In genomic region chr10:122298598-122299301, GRCh38 we compare ENCODE assay signal across 8 cellular contexts. TPM values are rescaled to one million over a fixed set of nuclear protein-coding genes. Genes with fewer than 3 reads are reported as not detected.
DNase-seq lines count a peak whose midpoint lies in the region; ATAC-seq lines count a peak whose summit lies in the region.

No MANE protein-coding gene starts in this region.

- CTCF ChIA-PET in activated CD8-positive, alpha-beta T cell treated with anti-CD3 and anti-CD28 coated beads, Interleukin-2, amount 10 ng/mL, durations not matched to agents 7 days and 5 days (lab: Charles Lee), result interaction anchor here (0.6 to 4.7 kb wide), 30 partner anchors 9 to 266 kb away, joined by 3 to 77 read pairs (median 3); partner anchors contain the start of gene PLEKHA1

- no peaks in the 10 kb centered on the region for H3K36me3 ChIP-seq in effector memory CD4-positive, alpha-beta T cell (ENCODE audit: control insufficient read depth, insufficient read depth, low read length)

- no peaks in the 10 kb centered on the region for H3K36me3 Mint-ChIP-seq in activated CD8-positive, alpha-beta T cell treated with anti-CD3 and anti-CD28 coated beads, Interleukin-2, amount 10 ng/mL, durations not matched to agents 7 days and 5 days (ENCODE audit: low read depth)
- no peaks in the 10 kb centered on the region for H3K36me3 Mint-ChIP-seq in memory B cell

- no peaks in the 10 kb centered on the region for H3K9me3 Mint-ChIP-seq in activated CD8-positive, alpha-beta T cell treated with anti-CD3 and anti-CD28 coated beads, Interleukin-2, amount 10 ng/mL, durations not matched to agents 7 days and 5 days (ENCODE audit: insufficient read depth)
- H3K9me3 Mint-ChIP-seq in memory B cell, result no peaks in the 10 kb centered on the region

- no peak overlapping the region for H3K4me3 ChIP-seq in effector memory CD4-positive, alpha-beta T cell (ENCODE audit: insufficient read depth, low read depth, low read length, poor library complexity, severe bottlenecking)

- intact Hi-C loops in Right ventricle myocardium inferior (cut with DNase I) (loop anchor here (1.0 to 5.0 kb wide), 3 partner anchors 44 to 404 kb away; no protein-coding TSS in a partner anchor), cardiac septum (cut with DNase I) (loop anchor here (1.0 to 5.0 kb wide), 4 partner anchors 44 to 404 kb away; no protein-coding TSS in a partner anchor)

- no peaks in the 10 kb centered on the region for H3K27me3 ChIP-seq in effector memory CD4-positive, alpha-beta T cell (replicated peaks; ENCODE audit: control insufficient read depth, insufficient read depth, low read length, poor library complexity, severe bottlenecking)

- POLR2A ChIA-PET in activated CD8-positive, alpha-beta T cell treated with anti-CD3 and anti-CD28 coated beads, Interleukin-2, amount 10 ng/mL, durations not matched to agents 7 days and 5 days (lab: Charles Lee), result no interaction called here

- H3K27ac ChIP-seq in effector memory CD4-positive, alpha-beta T cell (ENCODE audit: insufficient read depth, low read length, poor library complexity, severe bottlenecking), result no peak overlapping the region

- H3K4me1 Mint-ChIP-seq in activated CD8-positive, alpha-beta T cell treated with anti-CD3 and anti-CD28 coated beads, Interleukin-2, amount 10 ng/mL, durations not matched to agents 7 days and 5 days (ENCODE audit: low read depth), result peaks cover 24% of the 10 kb centered on the region
- peaks cover 2% of the 10 kb centered on the region for H3K4me1 Mint-ChIP-seq in memory B cell

- ATAC-seq in Right ventricle myocardium inferior (peak; percentile 86), HG03354 (IDR thresholded peaks at IDR 0.05; ENCODE audit: poor library complexity, severe bottlenecking, unreplicated experiment) (peak; percentile 82), memory B cell (ENCODE audit: low read depth) (peak; percentile 71)
- ATAC-seq in activated CD8-positive, alpha-beta T cell treated with anti-CD3 and anti-CD28 coated beads, Interleukin-2, amount 10 ng/mL, durations not matched to agents 7 days and 5 days, result peak; percentile 84

- H3K27ac Mint-ChIP-seq in activated CD8-positive, alpha-beta T cell treated with anti-CD3 and anti-CD28 coated beads, Interleukin-2, amount 10 ng/mL, durations not matched to agents 7 days and 5 days, result no peak overlapping the region
- no peak overlapping the region for H3K27ac Mint-ChIP-seq in memory B cell

- H3K4me1 ChIP-seq in effector memory CD4-positive, alpha-beta T cell (ENCODE audit: control insufficient read depth, insufficient read depth, low read length, poor library complexity, severe bottlenecking), result no peaks in the 10 kb centered on the region

- DNase-seq in Right ventricle myocardium inferior (ENCODE audit: missing footprints), result peak; percentile 71
- no peak for DNase-seq in cardiac septum (ENCODE audit: low spot score)
- DNase-seq in NCI-H748 treated with DMSO at 0.1 percent for 48 hours (lab: John Stamatoyannopoulos, UW), result peak; percentile 36
- DNase-seq in activated CD8-positive, alpha-beta T cell treated with anti-CD3 and anti-CD28 coated beads, Interleukin-2, amount 10 ng/mL, durations not matched to agents 7 days and 5 days, result peak; percentile 74
- peak; percentile 27 to 43 (median 32) for DNase-seq in effector memory CD4-positive, alpha-beta T cell
- peak; percentile 26 to 57 for DNase-seq in memory B cell (ENCODE audit: low spot score in 2 of 2)
- peak; percentile 21 for DNase-seq in stimulated activated CD8-positive, alpha-beta memory T cell treated with anti-CD3 and anti-CD28 coated beads, Interleukin-12 subunit alpha, Interleukin-12 subunit beta, amount 100 ng/mL, for 4 hours (ENCODE audit: low read depth)

- H3K9me3 ChIP-seq in effector memory CD4-positive, alpha-beta T cell (ENCODE audit: control insufficient read depth, low read length), result no peaks in the 10 kb centered on the region

- H3K27me3 Mint-ChIP-seq in activated CD8-positive, alpha-beta T cell treated with anti-CD3 and anti-CD28 coated beads, Interleukin-2, amount 10 ng/mL, durations not matched to agents 7 days and 5 days (ENCODE audit: low read depth), result peaks cover 22% of the 10 kb centered on the region
- H3K27me3 Mint-ChIP-seq in memory B cell, result peaks cover 13% of the 10 kb centered on the region

- peak overlapping the region; percentile 15 for H3K4me3 Mint-ChIP-seq in activated CD8-positive, alpha-beta T cell treated with anti-CD3 and anti-CD28 coated beads, Interleukin-2, amount 10 ng/mL, durations not matched to agents 7 days and 5 days
- H3K4me3 Mint-ChIP-seq in memory B cell, result no peak overlapping the region

RNA-seq across cellular contexts. Expression of gene BTBD16, which starts 27.7 kb away (rescaled TPM):
- total RNA-seq in Right ventricle myocardium inferior (not detected), cardiac septum (not detected)
- total RNA-seq in activated CD8-positive, alpha-beta T cell treated with anti-CD3 and anti-CD28 coated beads, Interleukin-2, amount 10 ng/mL, durations not matched to agents 7 days and 5 days, result not detected
